In genomic region chr1:240018617-240019016, GRCh38 we compare ENCODE assay signal across 34 cellular contexts.
"Had no signal": no experiment of that assay in that cellular context is flagged by ENCODE, and none has a peak within 500 bp of the region (broad histone marks: within the 10 kb centered on the region; RNA-seq: fewer than 3 reads in every experiment).

No MANE protein-coding gene starts in this region.

- H3K4me3 ChIP-seq: MG63 had no signal

- DNase-seq: Karpas-422, Kasumi-1, MG63, MM.1S, MV-4-11, NCI-H1048, NCI-H1092, NCI-H1092 treated with DMSO at 0.1 percent for 48 hours, NCI-H1105, NCI-H1105 treated with DMSO at 0.1 percent for 48 hours, NCI-H1417, NCI-H1417 treated with DMSO at 0.1 percent for 48 hours, NCI-H1436, NCI-H1436 treated with DMSO at 0.1 percent for 48 hours, NCI-H146, NCI-H1694, NCI-H1694 treated with DMSO at 0.1 percent for 48 hours, NCI-H187, NCI-H187 treated with DMSO at 0.1 percent for 48 hours, NCI-H1930, NCI-H2029, NCI-H2029 treated with DMSO at 0.1 percent for 48 hours, NCI-H2081, NCI-H2081 treated with DMSO at 0.1 percent for 48 hours, NCI-H2107, NCI-H2171, NCI-H2171 treated with DMSO at 0.1 percent for 48 hours, NCI-H2227 treated with DMSO at 0.1 percent for 48 hours, NCI-H226, NCI-H345, NCI-H446, NCI-H446 treated with DMSO at 0.1 percent for 48 hours, NCI-H510A, NCI-H510A treated with DMSO at 0.1 percent for 48 hours had no signal

- H3K36me3 ChIP-seq: MG63 had no signal
